Comparison of ENCODE assay signal across 14 cellular contexts in the genomic region with DNA sequence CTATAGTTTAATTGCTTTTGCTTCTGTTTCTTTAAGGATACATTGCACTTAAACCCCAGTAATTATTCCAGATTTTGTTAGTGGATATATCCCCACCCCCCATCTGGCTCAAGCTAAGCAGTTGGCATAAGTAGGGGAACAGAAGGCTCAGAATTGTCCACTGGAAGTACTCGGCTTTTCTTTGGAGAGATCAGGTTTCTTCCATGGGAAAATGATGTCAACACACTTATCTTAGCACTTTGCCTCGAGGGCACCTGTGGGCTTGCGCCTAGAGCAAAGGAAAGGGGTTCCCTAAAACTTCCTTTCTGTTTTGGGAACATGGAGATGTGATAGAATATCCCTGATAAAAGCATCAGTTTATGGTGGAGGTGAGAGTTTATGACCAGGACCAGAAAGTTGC.
DNase-seq lines count a peak whose midpoint lies in the region; ATAC-seq, FAIRE-seq and TF ChIP-seq lines count a peak whose summit lies in the region.
"Had no signal": no experiment of that assay in that cellular context is flagged by ENCODE, and none has a peak within 500 bp of the region (broad histone marks: within the 10 kb centered on the region; RNA-seq: fewer than 3 reads in every experiment).

No MANE protein-coding gene starts in this region.

- no peaks in the 10 kb centered on the region for H3K27me3 ChIP-seq in skeletal muscle tissue (ENCODE audit: control insufficient read depth in 3 of 3, insufficient read depth in 3 of 3, low read length in 3 of 3)
- H3K27me3 ChIP-seq: SJSA1 had no signal

- no peak for TF ChIP-seq POLR2A in GM12892 (IDR thresholded peaks at IDR 0.05; ENCODE audit: low read depth, low read length)

- H3K9me3 ChIP-seq in skeletal muscle tissue (ENCODE audit: control insufficient read depth in 3 of 3, low read length in 3 of 3) = no peaks in the 10 kb centered on the region
- H3K9me3 ChIP-seq: SJSA1 had no signal

- ATAC-seq in stimulated activated naive CD8-positive, alpha-beta T cell treated with anti-CD3 and anti-CD28 coated beads, Interleukin-15, Interleukin-2, amounts not matched to agents 100 U/mL and 50 U/mL, for 24 hours = no peak
- ATAC-seq in HG02885 (IDR thresholded peaks at IDR 0.05; ENCODE audit: poor library complexity, unreplicated experiment) = no peak

- peak overlapping the region; percentile 60 to 64 (median 63) for H3K4me3 ChIP-seq in skeletal muscle tissue (ENCODE audit: low read length in 3 of 3)
- H3K4me3 ChIP-seq: coronary artery, SJSA1 had no signal

- peak overlapping the region; percentile 57 to 72 (median 71) for H3K9ac ChIP-seq in skeletal muscle tissue (ENCODE audit: low read depth in 1 of 3, low read length in 3 of 3)

- FAIRE-seq in GM12892 (lab: Jason Lieb, UNC) = peak; percentile 70

- no peak for DNase-seq in GM12892 (ENCODE audit: insufficient read length)
- DNase-seq in NCI-H226 = peak; percentile 40
- peak; percentile 79 for DNase-seq in cerebellar cortex (ENCODE audit: low spot score)
- no peak for DNase-seq in stimulated activated naive CD8-positive, alpha-beta T cell treated with anti-CD3 and anti-CD28 coated beads, Interleukin-15, Interleukin-2, amounts not matched to agents 100 U/mL and 50 U/mL, for 24 hours
- no peak for DNase-seq in NCI-H1092 (lab: John Stamatoyannopoulos, UW)
- DNase-seq: activated CD4-positive, alpha-beta T cell treated with anti-CD3 and anti-CD28 coated beads, Interleukin-2, amount 50 U/mL, for 48 hours; GDM1; hippocampal formation; MM.1S; NCI-H526 treated with DMSO at 0.1 percent for 48 hours had no signal

- H3K36me3 ChIP-seq in skeletal muscle tissue (ENCODE audit: control insufficient read depth in 3 of 3, insufficient read depth in 3 of 3, low read length in 3 of 3) = no peaks in the 10 kb centered on the region
- H3K36me3 ChIP-seq: SJSA1 had no signal

- peak overlapping the region; percentile 81 for H3K27ac ChIP-seq in skeletal muscle tissue (ENCODE audit: low read depth, low read length)
- H3K27ac ChIP-seq: SJSA1 had no signal

- peaks cover 48 to 52% (median 51%) of the 10 kb centered on the region in 3 donors for H3K4me1 ChIP-seq in skeletal muscle tissue (ENCODE audit: control insufficient read depth in 3 of 3, insufficient read depth in 3 of 3, low read length in 3 of 3)

Comparison
In these comparisons a context has a peak if more than half of its experiments do, and no peak if none do; other contexts are left out.
1. DNase-seq: peak in NCI-H226 (single experiment) and cerebellar cortex (single experiment); none in GM12892 (single experiment), stimulated activated naive CD8-positive, alpha-beta T cell treated with anti-CD3 and anti-CD28 coated beads, Interleukin-15, Interleukin-2, amounts not matched to agents 100 U/mL and 50 U/mL, for 24 hours (single experiment) and NCI-H1092 (single experiment).